ENCODE assay signal across 21 cellular contexts in genomic region chr9:35948901-35949318, GRCh38. TPM values are rescaled to one million over a fixed set of nuclear protein-coding genes. Genes with fewer than 3 reads are reported as not detected.
DNase-seq lines count a peak whose midpoint lies in the region; ATAC-seq, FAIRE-seq and TF ChIP-seq lines count a peak whose summit lies in the region.
"Had no signal": no experiment of that assay in that cellular context is flagged by ENCODE, and none has a peak within 500 bp of the region (broad histone marks: within the 10 kb centered on the region; RNA-seq: fewer than 3 reads in every experiment).

No MANE protein-coding gene starts in this region.

- H3K27me3 ChIP-seq in SK-N-SH (ENCODE audit: insufficient read depth), result no peaks in the 10 kb centered on the region
- H3K27me3 ChIP-seq in body of pancreas, result no peaks in the 10 kb centered on the region
- H3K27me3 ChIP-seq in HepG2 (ENCODE audit: control insufficient read depth in 1 of 2, insufficient read depth in 2 of 2, low read length in 2 of 2), result peaks cover 0 to 10% of the 10 kb centered on the region in 2 experiments; a peak in 2 of 5 replicates
- H3K27me3 ChIP-seq in thyroid gland, result no peaks in the 10 kb centered on the region
- H3K27me3 ChIP-seq: BLaER1 treated with 17β-estradiol and CSF1 and Interleukin-3, amounts not matched to agents 10 nM and 100 nM had no signal

- H3K9me2 ChIP-seq in SK-N-SH, result no peaks in the 10 kb centered on the region

- no peak for DNase-seq in SK-N-SH
- no peak for DNase-seq in body of pancreas
- peak; percentile 6 for DNase-seq in HepG2 (ENCODE audit: low spot score)
- DNase-seq in thyroid gland, result peak in 1 of 2 donors; percentile 27
- DNase-seq in NCI-H128 (lab: John Stamatoyannopoulos, UW; ENCODE audit: unreplicated experiment), result no peak
- DNase-seq in NCI-H774 (lab: John Stamatoyannopoulos, UW), result no peak
- DNase-seq in stimulated activated CD4-positive, alpha-beta T cell treated with anti-CD3 and anti-CD28 coated beads, Interleukin-4, amount 100 ng/mL, for 4 hours, result no peak
- DNase-seq: activated CD8-positive, alpha-beta T cell treated with anti-CD3 and anti-CD28 coated beads for 36 hours; DND-41; esophagus squamous epithelium; KBM-7; NCI-H510A had no signal

- no peak for TF ChIP-seq CTCF in SK-N-SH (IDR thresholded peaks at IDR 0.05)
- TF ChIP-seq CTCF in body of pancreas (IDR thresholded peaks at IDR 0.05), result no peak
- no peak for TF ChIP-seq CTCF in HepG2 (CRISPR knock-in tag; IDR thresholded peaks at IDR 0.05)
- no peak for TF ChIP-seq CTCF in thyroid gland (IDR thresholded peaks at IDR 0.05)

- peaks cover 19% of the 10 kb centered on the region for H3F3A ChIP-seq in SK-N-SH (replicated peaks; ENCODE audit: insufficient read depth)

- H3K9me3 ChIP-seq in SK-N-SH (no peaks in the 10 kb centered on the region), body of pancreas (no peaks in the 10 kb centered on the region), HepG2 (ENCODE audit: low read length) (peaks cover 5% of the 10 kb centered on the region; the same call in 1 of the 2 replicates), thyroid gland (no peaks in the 10 kb centered on the region)
- H3K9me3 ChIP-seq: BLaER1 treated with 17β-estradiol and CSF1 and Interleukin-3, amounts not matched to agents 10 nM and 100 nM; esophagus squamous epithelium had no signal

- in situ Hi-C loops in HepG2 (cut with HindIII; ENCODE audit: extremely low pct_ligation_motif_present, low pct_unique_long_range_greater_than_20kb), result no loop called here

- no peak overlapping the region for H3K9ac ChIP-seq in SK-N-SH
- no peak overlapping the region for H3K9ac ChIP-seq in HepG2 (ENCODE audit: insufficient read depth, low read depth, low read length)
- H3K9ac ChIP-seq: BLaER1 treated with 17β-estradiol and CSF1 and Interleukin-3, amounts not matched to agents 10 nM and 100 nM had no signal

- intact Hi-C loops in body of pancreas (cut with DNase I) (no loop called here), HepG2 (cut with micrococcal nuclease; ENCODE audit: unreplicated experiment) (no loop called here), thyroid gland (cut with DNase I) (no loop called here)

- no peaks in the 10 kb centered on the region for H4K20me1 ChIP-seq in SK-N-SH (ENCODE audit: insufficient read depth)
- no peaks in the 10 kb centered on the region for H4K20me1 ChIP-seq in HepG2 (ENCODE audit: insufficient read depth, low read length)
- H4K20me1 ChIP-seq: BLaER1 treated with 17β-estradiol and CSF1 and Interleukin-3, amounts not matched to agents 10 nM and 100 nM had no signal

- peaks cover 2 to 6% of the 10 kb centered on the region in 2 experiments; a peak in 1 of 4 replicates for H3K4me1 ChIP-seq in SK-N-SH (ENCODE audit: control insufficient read depth in 1 of 2, insufficient read depth in 2 of 2, low read depth in 1 of 2, low read length in 1 of 2)
- H3K4me1 ChIP-seq in body of pancreas, result peaks cover 7% of the 10 kb centered on the region
- no peaks in the 10 kb centered on the region for H3K4me1 ChIP-seq in HepG2 (ENCODE audit: insufficient read depth, low read length)
- H3K4me1 ChIP-seq in thyroid gland, result peaks cover 8 to 21% of the 10 kb centered on the region in 2 donors

- FAIRE-seq in HepG2 (lab: Jason Lieb, UNC), result no peak
- FAIRE-seq: colon had no signal

- H3K27ac ChIP-seq in SK-N-SH (ENCODE audit: low read depth in 2 of 2, low read length in 1 of 2) (no peak overlapping the region), body of pancreas (no peak overlapping the region), HepG2 (ENCODE audit: extremely low read length, insufficient read depth, low read length) (no peak overlapping the region), thyroid gland (peak overlapping the region in 2 of 3 donors; percentile 12 to 15)
- H3K27ac ChIP-seq: 22Rv1; BLaER1 treated with 17β-estradiol and CSF1 and Interleukin-3, amounts not matched to agents 10 nM and 100 nM; hepatocyte had no signal

- H3K4me2 ChIP-seq in SK-N-SH (no peak overlapping the region), HepG2 (ENCODE audit: low read depth, low read length) (no peak overlapping the region)
- H3K4me2 ChIP-seq: BLaER1 treated with 17β-estradiol and CSF1 and Interleukin-3, amounts not matched to agents 10 nM and 100 nM; hepatocyte had no signal

- H3K4me3 ChIP-seq in SK-N-SH (ENCODE audit: low read depth in 2 of 2, low read length in 1 of 2), result no peak overlapping the region
- H3K4me3 ChIP-seq in body of pancreas, result no peak overlapping the region
- H3K4me3 ChIP-seq in HepG2 (replicated peaks in 1 of 3; ENCODE audit: insufficient read depth in 1 of 3, low read depth in 2 of 3, low read length in 3 of 3), result no peak overlapping the region
- H3K4me3 ChIP-seq in thyroid gland (replicated peaks in 1 of 3), result no peak overlapping the region
- H3K4me3 ChIP-seq: BLaER1 treated with 17β-estradiol and CSF1 and Interleukin-3, amounts not matched to agents 10 nM and 100 nM; esophagus squamous epithelium; hepatocyte had no signal

- POLR2A ChIA-PET in SK-N-SH (lab: Yijun Ruan, JAX), result no interaction called here
- POLR2A ChIA-PET in HepG2 (lab: Yijun Ruan, JAX), result no interaction called here

- CTCF ChIA-PET in SK-N-SH (lab: Yijun Ruan, JAX), result interaction anchor here (1.5 to 1.6 kb wide), 2 partner anchors 46 to 75 kb away, joined by 5 to 6 read pairs; no protein-coding TSS in a partner anchor
- CTCF ChIA-PET in HepG2 (lab: Yijun Ruan, JAX; ENCODE audit: low intra/inter-chr PET ratio, low total read pairs), result no interaction called here

- 42% methylated on average over 2 of the region's 2 CpGs for WGBS in SK-N-SH (ENCODE audit: low lambda C conversion rate)
- WGBS in body of pancreas, 2 donors, result 31 to 44% methylated on average over 2 of the region's 2 CpGs
- WGBS in HepG2 (ENCODE audit: low lambda C conversion rate), result 2% methylated on average over 2 of the region's 2 CpGs
- 58 to 63% methylated on average over 2 of the region's 2 CpGs for WGBS in thyroid gland, 2 donors

- H3K79me2 ChIP-seq in SK-N-SH (ENCODE audit: insufficient read depth) (no peaks in the 10 kb centered on the region), HepG2 (ENCODE audit: insufficient read depth, low read length) (no peaks in the 10 kb centered on the region)
- H3K79me2 ChIP-seq: hepatocyte had no signal

- H2AFZ ChIP-seq in SK-N-SH (ENCODE audit: low read depth) (peak overlapping the region; percentile 48; the same call in 1 of the 2 replicates), HepG2 (ENCODE audit: low read length) (no peak overlapping the region)
- H2AFZ ChIP-seq: hepatocyte had no signal

- TF ChIP-seq RAD21 in SK-N-SH (IDR thresholded peaks at IDR 0.05; ENCODE audit: low read length) (no peak), HepG2 (CRISPR knock-in tag; IDR thresholded peaks at IDR 0.05) (no peak)

- BruUV-seq in HepG2 (replicated peaks; lab: Mats Ljungman, UMichigan), result no TSS peak

- TF ChIP-seq EP300 in SK-N-SH (IDR thresholded peaks at IDR 0.05; ENCODE audit: borderline replicate concordance in 1 of 2, low read depth in 1 of 2, low read length in 1 of 2) (no peak), HepG2 (IDR thresholded peaks at IDR 0.05; ENCODE audit: low read depth in 2 of 2, low read length in 2 of 2) (no peak), HepG2 (CRISPR knock-in tag; IDR thresholded peaks at IDR 0.05; ENCODE audit: borderline replicate concordance) (no peak)

- H3K36me3 ChIP-seq in SK-N-SH (replicated peaks in 1 of 2; ENCODE audit: control insufficient read depth in 1 of 2, insufficient read depth in 2 of 2, low read length in 1 of 2), result no peaks in the 10 kb centered on the region
- H3K36me3 ChIP-seq in body of pancreas (replicated peaks in 1 of 2; ENCODE audit: insufficient read depth in 1 of 2, low read depth in 2 of 2), result no peaks in the 10 kb centered on the region
- no peaks in the 10 kb centered on the region for H3K36me3 ChIP-seq in HepG2 (replicated peaks in 1 of 2; ENCODE audit: control insufficient read depth in 1 of 2, insufficient read depth in 2 of 2, low read length in 2 of 2)
- H3K36me3 ChIP-seq in thyroid gland, result no peaks in the 10 kb centered on the region
- H3K36me3 ChIP-seq: BLaER1 treated with 17β-estradiol and CSF1 and Interleukin-3, amounts not matched to agents 10 nM and 100 nM; esophagus squamous epithelium had no signal

- ATAC-seq in SK-N-SH treated with all-trans-retinoic acid at 6 μM for 48 hours (no peak), body of pancreas (peak; percentile 27), HepG2 (peak; percentile 47)
- ATAC-seq: activated CD8-positive, alpha-beta T cell treated with anti-CD3 and anti-CD28 coated beads for 36 hours; stimulated activated memory B cell treated with anti-CD40 and anti-IgM and Interleukin-4, amounts not matched to agents 10 μg/mL and 1 μg/mL and 100 μg/mL, for 72 hours had no signal

- TF ChIP-seq POLR2A in body of pancreas (IDR thresholded peaks at IDR 0.05), result no peak
- TF ChIP-seq POLR2A in HepG2 (IDR thresholded peaks at IDR 0.05; ENCODE audit: insufficient read depth in 1 of 2, low read depth in 2 of 2, low read length in 2 of 2), result no peak
- TF ChIP-seq POLR2A in thyroid gland (IDR thresholded peaks at IDR 0.05), result no peak

RNA-seq across cellular contexts. Expression of gene OR2S2, which starts 9.0 kb away (rescaled TPM):
- 0.16 TPM in 1 of 2 replicates, not detected in the other for polyA plus RNA-seq in SK-N-SH (2012; rRNA removed)
- polyA plus RNA-seq in SK-N-SH (2012; cell fraction: cytosol; rRNA removed), result 0.04 and 0.09 TPM in 2 replicates
- 0.12 and 0.30 TPM in 2 replicates for polyA plus RNA-seq in SK-N-SH (2012; cell fraction: nucleus; rRNA removed)
- not detected for total RNA-seq in body of pancreas
- not detected in 2 replicates for total RNA-seq in HepG2 (2016; rRNA removed; fragmentation: Illumina TruSeq; extraction: Trizol)
- total RNA-seq in HepG2 (2016; cell fraction: cytosol; rRNA removed; fragmentation: Illumina TruSeq; extraction: Trizol; ENCODE audit: low read depth), result not detected in 2 replicates
- total RNA-seq in HepG2 (2016; cell fraction: insoluble cytoplasmic fraction; rRNA removed; fragmentation: Illumina TruSeq; extraction: Trizol), result not detected in 2 replicates
- total RNA-seq in HepG2 (2016; cell fraction: membrane; rRNA removed; fragmentation: Illumina TruSeq; extraction: Trizol), result not detected in 2 replicates
- total RNA-seq in HepG2 (2016; cell fraction: nucleus; rRNA removed; fragmentation: Illumina TruSeq; extraction: Trizol), result not detected in 2 replicates
- polyA plus RNA-seq in HepG2 (2011; rRNA removed), result not detected in 2 replicates
- not detected in 2 replicates for polyA plus RNA-seq in HepG2 (2011; cell fraction: cytosol; rRNA removed)
- not detected in 2 replicates for polyA plus RNA-seq in HepG2 (2011; cell fraction: nucleus; rRNA removed)
- not detected in 2 replicates for polyA plus RNA-seq in HepG2 (2012)
- polyA plus RNA-seq in HepG2 (2016; cell fraction: cytosol; fragmentation: Illumina TruSeq; extraction: Trizol; ENCODE audit: low read depth), result not detected in 2 replicates
- not detected in 2 replicates for polyA plus RNA-seq in HepG2 (2016; cell fraction: insoluble cytoplasmic fraction; fragmentation: Illumina TruSeq; extraction: Trizol; ENCODE audit: low read depth)
- not detected in 2 replicates for polyA plus RNA-seq in HepG2 (2016; cell fraction: membrane; fragmentation: Illumina TruSeq; extraction: Trizol; ENCODE audit: low read depth)
- not detected in 2 replicates for polyA plus RNA-seq in HepG2 (2016; cell fraction: nucleus; fragmentation: Illumina TruSeq; extraction: Trizol; ENCODE audit: insufficient read depth, low read depth)
- polyA minus RNA-seq in HepG2 (2011; rRNA and poly(A)+ RNA removed; ENCODE audit: low replicate concordance), result not detected in 2 replicates
- not detected in 2 replicates for polyA minus RNA-seq in HepG2 (2011; cell fraction: cytosol; rRNA and poly(A)+ RNA removed)
- not detected in 2 replicates for polyA minus RNA-seq in HepG2 (2011; cell fraction: nucleus; rRNA and poly(A)+ RNA removed)
- not detected for total RNA-seq in thyroid gland
- total RNA-seq: activated CD8-positive, alpha-beta T cell treated with anti-CD3 and anti-CD28 coated beads for 36 hours; activated T-helper 1 cell treated with anti-CD3 and anti-CD28 coated beads, Interleukin-12 subunit alpha, Interleukin-12 subunit beta, Interleukin-2, Interleukin-4 antibody, amounts not matched to agents 30 ng/mL and 10 ng/mL and 1 ng/mL, durations not matched to agents 14 hours and 24 hours and 36 hours; esophagus squamous epithelium; H4; lower leg skin had no signal
- polyA plus RNA-seq: hepatocyte had no signal

RNA-seq across cellular contexts. Expression of gene SPAAR, which starts 39.6 kb away (rescaled TPM):
- polyA plus RNA-seq in SK-N-SH (2012; rRNA removed) (0.11 and 0.13 TPM in 2 replicates), HepG2 (2011; rRNA removed) (not detected in 2 replicates)
- 0.04 and 0.07 TPM in 2 replicates for polyA plus RNA-seq in SK-N-SH (2012; cell fraction: cytosol; rRNA removed)
- polyA plus RNA-seq in SK-N-SH (2012; cell fraction: nucleus; rRNA removed), result 0.23 and 0.24 TPM in 2 replicates
- total RNA-seq in body of pancreas (1 to 10 TPM in 1 of 2 donors, under 1 TPM in 1; 0.78 to 7.3 TPM), HepG2 (2016; rRNA removed; fragmentation: Illumina TruSeq; extraction: Trizol) (0.07 TPM in 1 of 2 replicates, not detected in the other), thyroid gland (1 to 10 TPM; 2.1 to 8.1 (median 3.6) TPM)
- total RNA-seq in HepG2 (2016; cell fraction: cytosol; rRNA removed; fragmentation: Illumina TruSeq; extraction: Trizol; ENCODE audit: low read depth), result not detected in 2 replicates
- not detected in 2 replicates for total RNA-seq in HepG2 (2016; cell fraction: insoluble cytoplasmic fraction; rRNA removed; fragmentation: Illumina TruSeq; extraction: Trizol)
- total RNA-seq in HepG2 (2016; cell fraction: membrane; rRNA removed; fragmentation: Illumina TruSeq; extraction: Trizol), result not detected in 2 replicates
- not detected in 2 replicates for total RNA-seq in HepG2 (2016; cell fraction: nucleus; rRNA removed; fragmentation: Illumina TruSeq; extraction: Trizol)
- polyA plus RNA-seq in HepG2 (2011; cell fraction: cytosol; rRNA removed), result not detected in 2 replicates
- not detected in 2 replicates for polyA plus RNA-seq in HepG2 (2011; cell fraction: nucleus; rRNA removed)
- not detected in 2 replicates for polyA plus RNA-seq in HepG2 (2012)
- not detected in 2 replicates for polyA plus RNA-seq in HepG2 (2016; cell fraction: cytosol; fragmentation: Illumina TruSeq; extraction: Trizol; ENCODE audit: low read depth)
- polyA plus RNA-seq in HepG2 (2016; cell fraction: insoluble cytoplasmic fraction; fragmentation: Illumina TruSeq; extraction: Trizol; ENCODE audit: low read depth), result not detected in 2 replicates
- not detected in 2 replicates for polyA plus RNA-seq in HepG2 (2016; cell fraction: membrane; fragmentation: Illumina TruSeq; extraction: Trizol; ENCODE audit: low read depth)
- not detected in 2 replicates for polyA plus RNA-seq in HepG2 (2016; cell fraction: nucleus; fragmentation: Illumina TruSeq; extraction: Trizol; ENCODE audit: insufficient read depth, low read depth)
- polyA minus RNA-seq in HepG2 (2011; rRNA and poly(A)+ RNA removed; ENCODE audit: low replicate concordance), result 0.21 TPM in 1 of 2 replicates, not detected in the other
- polyA minus RNA-seq in HepG2 (2011; cell fraction: cytosol; rRNA and poly(A)+ RNA removed), result not detected in 2 replicates
- polyA minus RNA-seq in HepG2 (2011; cell fraction: nucleus; rRNA and poly(A)+ RNA removed), result not detected in 2 replicates
- total RNA-seq: activated CD8-positive, alpha-beta T cell treated with anti-CD3 and anti-CD28 coated beads for 36 hours; activated T-helper 1 cell treated with anti-CD3 and anti-CD28 coated beads, Interleukin-12 subunit alpha, Interleukin-12 subunit beta, Interleukin-2, Interleukin-4 antibody, amounts not matched to agents 30 ng/mL and 10 ng/mL and 1 ng/mL, durations not matched to agents 14 hours and 24 hours and 36 hours; hepatocyte had no signal
- polyA plus RNA-seq: hepatocyte had no signal

RNA-seq across cellular contexts. Expression of gene HRCT1, which starts 42.9 kb away (rescaled TPM):
- polyA plus RNA-seq in SK-N-SH (2012; rRNA removed), result 2.0 and 3.0 TPM in 2 replicates
- 1.9 and 2.0 TPM in 2 replicates for polyA plus RNA-seq in SK-N-SH (2012; cell fraction: cytosol; rRNA removed)
- 1.5 and 2.7 TPM in 2 replicates for polyA plus RNA-seq in SK-N-SH (2012; cell fraction: nucleus; rRNA removed)
- total RNA-seq in body of pancreas, result 1 to 10 TPM in 1 of 2 donors, under 1 TPM in 1; 0.99 to 3.4 TPM
- not detected in 2 replicates for total RNA-seq in HepG2 (2016; rRNA removed; fragmentation: Illumina TruSeq; extraction: Trizol)
- not detected in 2 replicates for total RNA-seq in HepG2 (2016; cell fraction: cytosol; rRNA removed; fragmentation: Illumina TruSeq; extraction: Trizol; ENCODE audit: low read depth)
- total RNA-seq in HepG2 (2016; cell fraction: insoluble cytoplasmic fraction; rRNA removed; fragmentation: Illumina TruSeq; extraction: Trizol), result not detected in 2 replicates
- 0.21 TPM in 1 of 2 replicates, not detected in the other for total RNA-seq in HepG2 (2016; cell fraction: membrane; rRNA removed; fragmentation: Illumina TruSeq; extraction: Trizol)
- total RNA-seq in HepG2 (2016; cell fraction: nucleus; rRNA removed; fragmentation: Illumina TruSeq; extraction: Trizol), result 0.41 and 0.43 TPM in 2 replicates
- 0.13 and 0.44 TPM in 2 replicates for polyA plus RNA-seq in HepG2 (2011; rRNA removed)
- 0.23 TPM in 1 of 2 replicates, not detected in the other for polyA plus RNA-seq in HepG2 (2011; cell fraction: cytosol; rRNA removed)
- 0.21 TPM in 1 of 2 replicates, not detected in the other for polyA plus RNA-seq in HepG2 (2011; cell fraction: nucleus; rRNA removed)
- polyA plus RNA-seq in HepG2 (2012), result 0.35 TPM in 1 of 2 replicates, not detected in the other
- 0.26 and 0.28 TPM in 2 replicates for polyA plus RNA-seq in HepG2 (2016; cell fraction: cytosol; fragmentation: Illumina TruSeq; extraction: Trizol; ENCODE audit: low read depth)
- polyA plus RNA-seq in HepG2 (2016; cell fraction: insoluble cytoplasmic fraction; fragmentation: Illumina TruSeq; extraction: Trizol; ENCODE audit: low read depth), result 0.35 and 0.46 TPM in 2 replicates
- polyA plus RNA-seq in HepG2 (2016; cell fraction: membrane; fragmentation: Illumina TruSeq; extraction: Trizol; ENCODE audit: low read depth), result 0.41 and 0.42 TPM in 2 replicates
- 0.53 TPM in 1 of 2 replicates, not detected in the other for polyA plus RNA-seq in HepG2 (2016; cell fraction: nucleus; fragmentation: Illumina TruSeq; extraction: Trizol; ENCODE audit: insufficient read depth, low read depth)
- 0.44 TPM in 1 of 2 replicates, not detected in the other for polyA minus RNA-seq in HepG2 (2011; rRNA and poly(A)+ RNA removed; ENCODE audit: low replicate concordance)
- not detected in 2 replicates for polyA minus RNA-seq in HepG2 (2011; cell fraction: cytosol; rRNA and poly(A)+ RNA removed)
- polyA minus RNA-seq in HepG2 (2011; cell fraction: nucleus; rRNA and poly(A)+ RNA removed), result not detected in 2 replicates
- 10 to 100 TPM in 1 of 4 donors, 1 to 10 TPM in 2, under 1 TPM in 1; 0.81 to 11.8 (median 3.3) TPM for total RNA-seq in thyroid gland
- total RNA-seq: activated CD8-positive, alpha-beta T cell treated with anti-CD3 and anti-CD28 coated beads for 36 hours; activated T-helper 1 cell treated with anti-CD3 and anti-CD28 coated beads, Interleukin-12 subunit alpha, Interleukin-12 subunit beta, Interleukin-2, Interleukin-4 antibody, amounts not matched to agents 30 ng/mL and 10 ng/mL and 1 ng/mL, durations not matched to agents 14 hours and 24 hours and 36 hours; H4 had no signal

Comparison
In these comparisons a context has a peak if more than half of its experiments do, and no peak if none do; other contexts are left out.
1. H3K27ac ChIP-seq: peak in thyroid gland (2 of 3); none in SK-N-SH (0 of 2), body of pancreas (0 of 4) and HepG2 (single experiment).